In the genomic region with DNA sequence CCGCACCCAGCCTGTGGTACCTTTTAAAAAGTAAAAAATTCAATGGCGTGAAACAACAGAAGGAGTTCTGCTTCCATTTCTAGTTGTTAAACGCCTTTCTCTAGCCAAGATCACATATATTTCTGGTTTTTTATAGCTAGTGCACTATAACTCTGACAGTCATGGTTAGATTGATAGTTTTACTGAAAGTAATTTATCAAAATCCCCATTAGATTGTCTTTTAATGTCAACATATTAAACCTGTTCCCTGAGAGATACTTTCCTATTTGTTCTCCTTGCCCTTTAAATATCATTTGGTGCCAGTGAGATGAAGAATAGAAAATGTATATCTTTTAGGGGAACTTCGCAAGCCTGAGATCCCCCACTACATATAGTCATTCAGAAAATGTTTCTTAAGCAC, we compare ENCODE assay signal across 12 cellular contexts. TPM values are rescaled to one million over a fixed set of nuclear protein-coding genes. Genes with fewer than 3 reads are reported as not detected.
DNase-seq lines count a peak whose midpoint lies in the region; ATAC-seq and TF ChIP-seq lines count a peak whose summit lies in the region.
"Had no signal": no experiment of that assay in that cellular context is flagged by ENCODE, and none has a peak within 500 bp of the region (broad histone marks: within the 10 kb centered on the region; RNA-seq: fewer than 3 reads in every experiment).

No MANE protein-coding gene starts in this region.

- TF ChIP-seq POLR2A in gastrocnemius medialis (IDR thresholded peaks at IDR 0.05): no peak

- H3K9me3 Mint-ChIP-seq in CD4-positive, CD25-positive, alpha-beta regulatory T cell: no peaks in the 10 kb centered on the region
- no peaks in the 10 kb centered on the region for H3K9me3 Mint-ChIP-seq in activated naive CD8-positive, alpha-beta T cell (ENCODE audit: low read depth)

- no peaks in the 10 kb centered on the region for H3K27me3 Mint-ChIP-seq in CD4-positive, CD25-positive, alpha-beta regulatory T cell
- no peaks in the 10 kb centered on the region for H3K27me3 Mint-ChIP-seq in activated naive CD8-positive, alpha-beta T cell

- peaks cover 23 to 98% (median 66%) of the 10 kb centered on the region in 4 donors for H3K4me1 Mint-ChIP-seq in CD4-positive, CD25-positive, alpha-beta regulatory T cell
- peaks cover 96% of the 10 kb centered on the region for H3K4me1 Mint-ChIP-seq in activated naive CD8-positive, alpha-beta T cell (ENCODE audit: low read depth)

- no peak for DNase-seq in CD4-positive, CD25-positive, alpha-beta regulatory T cell
- DNase-seq in HL-60 (ENCODE audit: low read depth in 1 of 2, low spot score in 1 of 2): no peak
- DNase-seq in gastrocnemius medialis: no peak
- DNase-seq in cerebellar nuclear complex (lab: John Stamatoyannopoulos, UW): no peak
- DNase-seq in mammary epithelial cell: no peak
- DNase-seq in NCI-H226: no peak
- DNase-seq: DMS 273 treated with DMSO at 0.1 percent for 48 hours, left lung, NCI-H1930, pancreas had no signal

- WGBS in mammary epithelial cell (ENCODE audit: low coverage, missing lambda C conversion rate): 94% methylated on average over 4 of the region's 4 CpGs

- peak overlapping the region; percentile 95 for H3K4me3 ChIP-seq in CD4-positive, CD25-positive, alpha-beta regulatory T cell (ENCODE audit: low read depth, low read length)
- no peak overlapping the region for H3K4me3 ChIP-seq in HL-60 (replicated peaks; ENCODE audit: insufficient read depth, low read length)
- H3K4me3 ChIP-seq in gastrocnemius medialis: no peak overlapping the region
- no peak overlapping the region for H3K4me3 ChIP-seq in mammary epithelial cell (replicated peaks in 1 of 3; ENCODE audit: insufficient read depth in 1 of 3, low read depth in 2 of 3, low read length in 3 of 3)
- H3K4me3 ChIP-seq: pancreas had no signal

- no peak overlapping the region for H2AFZ ChIP-seq in mammary epithelial cell (ENCODE audit: low read depth, low read length)

- peaks cover 91% of the 10 kb centered on the region for H3K79me2 ChIP-seq in mammary epithelial cell (ENCODE audit: insufficient read depth, low read length)

- intact Hi-C loops in gastrocnemius medialis (cut with DNase I; ENCODE audit: low total_unique reads): no loop called here
- intact Hi-C loops in mammary epithelial cell (cut with micrococcal nuclease): loop anchor here (1.0 kb wide), 1 partner anchor 8 kb away; no protein-coding TSS in a partner anchor

- peak overlapping the region; percentile 99 for H3K27ac ChIP-seq in CD4-positive, CD25-positive, alpha-beta regulatory T cell (ENCODE audit: insufficient read depth, low read length, poor library complexity, severe bottlenecking)
- peak overlapping the region; percentile 51 for H3K27ac ChIP-seq in HL-60 (replicated peaks)
- H3K27ac ChIP-seq in gastrocnemius medialis: peak overlapping the region in 3 of 4 donors; percentile 22 to 53 (median 44)
- H3K27ac ChIP-seq in mammary epithelial cell (ENCODE audit: insufficient read depth, low read depth, low read length): no peak overlapping the region

- peak overlapping the region; percentile 97 to 99 (median 98) for H3K27ac Mint-ChIP-seq in CD4-positive, CD25-positive, alpha-beta regulatory T cell
- H3K27ac Mint-ChIP-seq in activated naive CD8-positive, alpha-beta T cell: peak overlapping the region; percentile 100

- H3K4me1 ChIP-seq in CD4-positive, CD25-positive, alpha-beta regulatory T cell (ENCODE audit: control insufficient read depth, insufficient read depth, low read length, poor library complexity, severe bottlenecking): peaks cover 97% of the 10 kb centered on the region
- peaks cover 9 to 22% of the 10 kb centered on the region in 2 donors for H3K4me1 ChIP-seq in gastrocnemius medialis
- peaks cover 16% of the 10 kb centered on the region for H3K4me1 ChIP-seq in mammary epithelial cell (ENCODE audit: insufficient read depth, low read length)

- in situ Hi-C loops in gastrocnemius medialis (cut with MboI; ENCODE audit: low sequenced_read_pairs in 4 of 4): no loop called here
- in situ Hi-C loops in mammary epithelial cell (cut with MboI; ENCODE audit: low sequenced_read_pairs in 2 of 2): no loop called here

- no peaks in the 10 kb centered on the region for H3K27me3 ChIP-seq in CD4-positive, CD25-positive, alpha-beta regulatory T cell (ENCODE audit: control insufficient read depth, insufficient read depth, low read length)
- H3K27me3 ChIP-seq in HL-60 (ENCODE audit: insufficient read depth, poor library complexity, severe bottlenecking): no peaks in the 10 kb centered on the region
- no peaks in the 10 kb centered on the region for H3K27me3 ChIP-seq in gastrocnemius medialis
- no peaks in the 10 kb centered on the region for H3K27me3 ChIP-seq in mammary epithelial cell (ENCODE audit: insufficient read depth, low read length)
- H3K27me3 ChIP-seq: left lung, pancreas had no signal

- H3K4me2 ChIP-seq in mammary epithelial cell (ENCODE audit: insufficient read depth, low read depth, low read length): no peak overlapping the region

- no peak for TF ChIP-seq CTCF in HL-60 (IDR thresholded peaks at IDR 0.05; ENCODE audit: insufficient read depth, low read length)
- no peak for TF ChIP-seq CTCF in gastrocnemius medialis (IDR thresholded peaks at IDR 0.05 in 4 of 5, conservative IDR thresholded peaks at IDR 0.05 in 1 of 5)
- no peak for TF ChIP-seq CTCF in mammary epithelial cell (conservative IDR thresholded peaks at IDR 0.05 in 1 of 2, IDR thresholded peaks at IDR 0.05 in 1 of 2; ENCODE audit: extremely low read depth in 1 of 2, insufficient read depth in 1 of 2, low read depth in 1 of 2, low read length in 2 of 2)

- no peaks in the 10 kb centered on the region for H3K9me3 ChIP-seq in CD4-positive, CD25-positive, alpha-beta regulatory T cell (ENCODE audit: control insufficient read depth in 2 of 2, low read length in 2 of 2)
- H3K9me3 ChIP-seq in gastrocnemius medialis (no peaks in the 10 kb centered on the region), mammary epithelial cell (replicated peaks; ENCODE audit: insufficient read depth, low read length) (no peaks in the 10 kb centered on the region)
- H3K9me3 ChIP-seq: left lung, pancreas had no signal

- H3K9ac ChIP-seq in mammary epithelial cell (ENCODE audit: insufficient read depth, low read length): no peak overlapping the region

- H4K20me1 ChIP-seq in mammary epithelial cell (ENCODE audit: insufficient read depth, low read length): no peaks in the 10 kb centered on the region

- no peak for ATAC-seq in CD4-positive, CD25-positive, alpha-beta regulatory T cell (ENCODE audit: low read depth in 2 of 2)
- ATAC-seq in gastrocnemius medialis (no peak), GM21526 (IDR thresholded peaks at IDR 0.05; ENCODE audit: low FRiP score, unreplicated experiment) (no peak)
- ATAC-seq: pancreas had no signal

- CTCF ChIA-PET in mammary epithelial cell (lab: Charles Lee; ENCODE audit: low non-redundant PET): interaction anchor here (0.7 kb wide), 1 partner anchor 178 kb away, joined by 3 read pairs; no protein-coding TSS in a partner anchor

- no TSS peak for BruUV-seq in mammary epithelial cell (replicated peaks; lab: Mats Ljungman, UMichigan)

- peaks cover 29% of the 10 kb centered on the region for H3K36me3 ChIP-seq in CD4-positive, CD25-positive, alpha-beta regulatory T cell (ENCODE audit: control insufficient read depth, insufficient read depth, low read length)
- H3K36me3 ChIP-seq in gastrocnemius medialis: no peaks in the 10 kb centered on the region
- no peaks in the 10 kb centered on the region for H3K36me3 ChIP-seq in mammary epithelial cell (ENCODE audit: insufficient read depth, low read length)
- H3K36me3 ChIP-seq: pancreas had no signal

- dilution Hi-C loops in mammary epithelial cell (cut with HindIII; ENCODE audit: low sequenced_read_pairs): no loop called here

- peak overlapping the region; percentile 84 to 100 (median 96) for H3K4me3 Mint-ChIP-seq in CD4-positive, CD25-positive, alpha-beta regulatory T cell
- H3K4me3 Mint-ChIP-seq in activated naive CD8-positive, alpha-beta T cell: peak overlapping the region; percentile 91

- H3K36me3 Mint-ChIP-seq in CD4-positive, CD25-positive, alpha-beta regulatory T cell: peaks cover 37% of the 10 kb centered on the region
- H3K36me3 Mint-ChIP-seq in activated naive CD8-positive, alpha-beta T cell: peaks cover 17% of the 10 kb centered on the region

RNA-seq across cellular contexts. Expression of a gene that starts 7.3 kb away (rescaled TPM):
- total RNA-seq in CD4-positive, CD25-positive, alpha-beta regulatory T cell: 341 TPM
- polyA plus RNA-seq in CD4-positive, CD25-positive, alpha-beta regulatory T cell: 100 to 1,000 TPM; 297 to 472 (median 407) TPM
- 100 to 1,000 TPM in 1 of 4 donors, 10 to 100 TPM in 3; 14.9 to 121 (median 47.5) TPM for total RNA-seq in gastrocnemius medialis
- total RNA-seq in mammary epithelial cell: 10 to 100 TPM; 17.5 to 20.5 TPM
- 17.2 TPM for polyA plus RNA-seq in mammary epithelial cell
- polyA minus RNA-seq in mammary epithelial cell: 39.2 TPM
